9 cellular contexts compared by ENCODE assay signal in the genomic region with DNA sequence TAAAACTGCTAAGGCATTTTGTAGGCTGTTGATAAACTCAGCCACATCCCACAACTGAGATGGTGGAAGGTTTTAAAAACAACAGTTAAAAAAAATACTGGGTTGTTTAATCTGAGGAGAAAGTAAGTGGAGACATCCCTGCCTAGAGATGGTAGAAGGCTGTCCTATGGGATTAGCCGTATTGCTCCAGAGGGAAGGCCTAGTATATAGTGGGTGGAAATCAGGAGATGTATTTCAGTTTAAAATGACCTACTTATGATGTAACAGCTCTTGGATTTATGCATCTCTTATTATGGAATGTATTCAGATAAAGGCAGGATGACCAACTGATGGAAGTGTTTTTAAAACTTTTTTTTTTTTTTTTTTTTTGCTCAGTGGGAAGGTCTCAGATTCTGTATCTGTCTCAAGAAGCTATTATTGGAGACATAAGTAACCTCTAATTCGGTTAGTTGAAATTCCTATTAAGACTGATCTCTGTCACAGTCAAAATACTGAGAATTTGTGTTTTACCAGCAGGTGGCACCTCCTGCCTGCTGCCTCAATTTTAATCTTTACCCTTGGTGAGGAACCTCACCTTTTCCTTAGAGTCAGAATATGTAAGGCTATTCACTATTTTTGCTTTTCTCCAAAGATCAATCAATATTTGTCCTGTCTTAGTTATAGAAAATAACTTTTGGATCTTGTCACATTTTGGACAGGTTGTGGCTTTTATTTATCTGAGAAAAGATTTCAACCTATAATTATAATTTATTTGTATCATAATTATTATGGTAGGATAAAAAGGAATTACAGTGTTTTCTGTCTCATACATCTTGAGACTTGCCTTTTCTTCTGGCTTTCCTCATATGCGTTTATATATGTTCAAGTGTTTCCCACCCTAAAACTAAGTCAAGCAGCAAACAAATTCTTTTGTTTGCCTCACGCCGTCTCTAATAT.
DNase-seq lines count a peak whose midpoint lies in the region; ATAC-seq and TF ChIP-seq lines count a peak whose summit lies in the region.
"Had no signal": no experiment of that assay in that cellular context is flagged by ENCODE, and none has a peak within 500 bp of the region (broad histone marks: within the 10 kb centered on the region; RNA-seq: fewer than 3 reads in every experiment).

No MANE protein-coding gene starts in this region.

- no peaks in the 10 kb centered on the region for H3K4me1 ChIP-seq in H9 (ENCODE audit: insufficient read depth, low read length)

- H3K79me1 ChIP-seq in H9 (ENCODE audit: insufficient read depth, low read depth, low read length, poor library complexity, severe bottlenecking): no peaks in the 10 kb centered on the region

- no peak overlapping the region for H3K4me3 ChIP-seq in choroid plexus epithelial cell (ENCODE audit: low read depth, low read length)
- H3K4me3 ChIP-seq: skin epidermis had no signal

- H3K4me2 ChIP-seq in H9 (ENCODE audit: insufficient read depth, insufficient read length, low read length): no peak overlapping the region

- TF ChIP-seq CTCF in H9 (conservative IDR thresholded peaks at IDR 0.05): peak; percentile 85
- TF ChIP-seq CTCF in choroid plexus epithelial cell (conservative IDR thresholded peaks at IDR 0.05; ENCODE audit: low read depth, low read length): peak; percentile 81
- TF ChIP-seq CTCF in mesothelial cell of epicardium (IDR thresholded peaks at IDR 0.05; ENCODE audit: unreplicated experiment): peak; percentile 49

- H3K4me3 Mint-ChIP-seq in H9 (no peak overlapping the region), mesothelial cell of epicardium (no peak overlapping the region)

- no peak overlapping the region for H2AK5ac ChIP-seq in H9 (ENCODE audit: insufficient read length, low read length)

- H3K27me3 Mint-ChIP-seq in H9 (ENCODE audit: low read depth) (no peaks in the 10 kb centered on the region), mesothelial cell of epicardium (ENCODE audit: low read depth) (no peaks in the 10 kb centered on the region)

- H3K27ac Mint-ChIP-seq in H9 (0 out of 7 replicates have a peak overlapping the region, but pooled peaks of 1 of the 3 experiments have one; percentile 48), mesothelial cell of epicardium (no peak overlapping the region)

- no peak overlapping the region for H2BK20ac ChIP-seq in H9 (ENCODE audit: low read depth, low read length, poor library complexity, severe bottlenecking)

- no peak overlapping the region for H4K8ac ChIP-seq in H9 (replicated peaks; ENCODE audit: insufficient read length, low read depth, low read length)

- no peak overlapping the region for H3K9ac ChIP-seq in H9 (ENCODE audit: extremely low read depth, insufficient read length, low read length)

- no peak for ATAC-seq in GM21528 (IDR thresholded peaks at IDR 0.05; ENCODE audit: low FRiP score, unreplicated experiment)
- ATAC-seq in HG02852 (IDR thresholded peaks at IDR 0.05; ENCODE audit: unreplicated experiment): no peak
- ATAC-seq in HG02623 (IDR thresholded peaks at IDR 0.05; ENCODE audit: unreplicated experiment): no peak

- DNase-seq in DMS114 treated with DMSO at 0.1 percent for 48 hours (lab: John Stamatoyannopoulos, UW; ENCODE audit: unreplicated experiment) (peak; percentile 14), H9 (no peak), NOMO-1 treated with DMSO at 0.1 percent for 48 hours (lab: John Stamatoyannopoulos, UW; ENCODE audit: unreplicated experiment) (peak; percentile 61), choroid plexus epithelial cell (ENCODE audit: low read depth) (peak; percentile 66), mesothelial cell of epicardium (ENCODE audit: low spot score in 2 of 2, unreplicated experiment in 2 of 2) (no peak)

- no peaks in the 10 kb centered on the region for H3K23me2 ChIP-seq in H9 (ENCODE audit: insufficient read length, low read depth, low read length, poor library complexity, severe bottlenecking)

- no peak overlapping the region for H2BK5ac ChIP-seq in H9 (ENCODE audit: insufficient read length, low read length)

- no peak overlapping the region for H3K23ac ChIP-seq in H9 (ENCODE audit: insufficient read length, low read depth, low read length)

- H3K56ac ChIP-seq in H9 (ENCODE audit: insufficient read length, low read depth, low read length): no peak overlapping the region

- H3K9me3 Mint-ChIP-seq in H9 (no peaks in the 10 kb centered on the region), mesothelial cell of epicardium (no peaks in the 10 kb centered on the region)

- no peak overlapping the region for H3K27ac ChIP-seq in H9 (ENCODE audit: insufficient read length, low read depth, low read length)
- H3K27ac ChIP-seq: skin epidermis had no signal

- no peak overlapping the region for H2BK12ac ChIP-seq in H9 (ENCODE audit: insufficient read length, low read depth, low read length)

- H4K5ac ChIP-seq in H9 (ENCODE audit: insufficient read length, low read depth, low read length): no peak overlapping the region

- no peaks in the 10 kb centered on the region for H3K27me3 ChIP-seq in H9 (ENCODE audit: insufficient read depth, low read length)

- no peak overlapping the region for H3K14ac ChIP-seq in H9 (ENCODE audit: insufficient read depth, low read length)

- no peak overlapping the region for H2BK120ac ChIP-seq in H9 (ENCODE audit: low read depth, low read length, poor library complexity, severe bottlenecking)

- H3K36me3 Mint-ChIP-seq in H9 (ENCODE audit: insufficient read depth in 1 of 3, low read depth in 3 of 3): peaks cover 0 to 4% (median 4%) of the 10 kb centered on the region in 3 experiments; a peak in 3 of 7 replicates
- H3K36me3 Mint-ChIP-seq in mesothelial cell of epicardium: peaks cover 9% of the 10 kb centered on the region

- H3K4me1 Mint-ChIP-seq in H9 (peaks cover 0 to 8% of the 10 kb centered on the region in 2 experiments; a peak in 2 of 4 replicates), mesothelial cell of epicardium (no peaks in the 10 kb centered on the region)

- no peak overlapping the region for H2BK15ac ChIP-seq in H9 (ENCODE audit: low read depth, low read length)

- no peaks in the 10 kb centered on the region for H3K79me2 ChIP-seq in H9 (ENCODE audit: insufficient read depth, low read length)

- no peak overlapping the region for H2AFZ ChIP-seq in H9 (ENCODE audit: low read length)

- no CpG with 5 or more reads among the region's 5 CpGs for WGBS in H9 (ENCODE audit: extremely low coverage, insufficient read length, low lambda C conversion rate)

- no peaks in the 10 kb centered on the region for H4K20me1 ChIP-seq in H9 (ENCODE audit: control insufficient read depth, insufficient read depth, insufficient read length)

- no peak overlapping the region for H4K91ac ChIP-seq in H9 (ENCODE audit: insufficient read length, low read depth, low read length)

- H3K4ac ChIP-seq in H9 (ENCODE audit: low read depth, low read length): no peak overlapping the region

- H3K9me3 ChIP-seq in H9 (ENCODE audit: control insufficient read depth, low read depth, low read length): no peaks in the 10 kb centered on the region

- H3T11ph ChIP-seq in H9 (ENCODE audit: low read length): no peak overlapping the region

- H3K18ac ChIP-seq in H9 (ENCODE audit: insufficient read length, low read depth, low read length): no peak overlapping the region

Comparison
In these comparisons a context has a peak if more than half of its experiments do, and no peak if none do; other contexts are left out.
1. DNase-seq: peak in DMS114 treated with DMSO at 0.1 percent for 48 hours (single experiment), NOMO-1 treated with DMSO at 0.1 percent for 48 hours (single experiment) and choroid plexus epithelial cell (single experiment); none in H9 (single experiment) and mesothelial cell of epicardium (0 of 2).
2. Peak in every context shown above with its lines, with median percentiles within 50 percentile points of each other: CTCF ChIP-seq.